In the genomic region with DNA sequence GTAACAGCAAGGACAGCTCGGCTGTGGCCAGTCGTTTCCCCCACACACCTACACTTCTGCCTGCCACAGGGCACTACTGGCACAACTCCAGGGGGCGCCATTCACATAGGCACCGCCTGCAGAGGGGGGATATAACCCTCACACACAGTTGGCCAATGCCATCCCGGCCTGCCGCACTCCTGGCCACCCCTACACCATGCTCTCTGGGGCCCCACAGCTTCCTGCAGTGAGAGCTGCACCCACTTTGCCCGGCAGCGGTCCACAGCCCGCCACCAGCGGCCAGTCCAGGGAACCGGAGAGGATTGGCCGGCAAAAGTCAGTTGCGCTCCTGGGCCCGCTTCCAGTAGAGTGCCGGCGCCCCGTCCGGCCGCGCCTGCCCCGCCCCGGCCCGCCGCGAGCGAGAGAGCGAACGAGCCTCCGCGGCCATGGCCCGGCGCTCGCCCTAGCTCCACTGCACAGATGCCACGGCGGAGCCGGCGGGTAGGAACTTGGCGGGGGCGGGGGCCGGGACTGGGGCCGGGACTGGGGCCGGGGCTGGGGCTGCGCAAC, we compare ENCODE assay signal across 1 cellular context.
TF ChIP-seq lines count a peak whose summit lies in the region.

No MANE protein-coding gene starts in this region.

TF ChIP-seq in HepG2, 621 proteins besides CTCF, POLR2A, EP300 and RAD21 (continued from another document and continues in another):
- TF ChIP-seq, protein P1, sequence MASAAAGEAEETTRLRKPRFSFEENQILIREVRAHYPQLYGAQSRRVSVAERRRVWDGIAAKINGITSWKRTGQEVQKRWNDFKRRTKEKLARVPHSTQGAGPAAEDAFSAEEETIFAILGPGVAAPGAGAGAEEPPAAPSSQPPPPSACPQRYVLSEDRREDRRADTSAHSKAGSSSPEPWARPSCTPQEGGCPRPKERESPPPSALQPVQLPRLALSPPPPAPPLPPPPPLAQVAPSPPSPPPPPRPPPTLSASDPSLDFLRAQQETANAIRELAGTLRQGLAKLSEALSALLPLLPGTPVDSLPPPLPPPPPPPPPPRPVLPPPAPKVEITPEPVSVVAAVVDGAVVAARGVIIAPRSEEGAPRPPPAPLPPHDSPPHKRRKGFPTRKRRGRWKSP (CRISPR knock-in tag; IDR thresholded peaks at IDR 0.05), result peak; percentile 26; the same call in 1 of the 2 replicates
- no peak for TF ChIP-seq BORCS8-MEF2B (CRISPR knock-in tag; IDR thresholded peaks at IDR 0.05)
- TF ChIP-seq, protein P2, sequence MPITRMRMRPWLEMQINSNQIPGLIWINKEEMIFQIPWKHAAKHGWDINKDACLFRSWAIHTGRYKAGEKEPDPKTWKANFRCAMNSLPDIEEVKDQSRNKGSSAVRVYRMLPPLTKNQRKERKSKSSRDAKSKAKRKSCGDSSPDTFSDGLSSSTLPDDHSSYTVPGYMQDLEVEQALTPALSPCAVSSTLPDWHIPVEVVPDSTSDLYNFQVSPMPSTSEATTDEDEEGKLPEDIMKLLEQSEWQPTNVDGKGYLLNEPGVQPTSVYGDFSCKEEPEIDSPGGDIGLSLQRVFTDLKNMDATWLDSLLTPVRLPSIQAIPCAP (CRISPR knock-in tag; IDR thresholded peaks at IDR 0.05; ENCODE audit: low read depth), result no peak
- no peak for TF ChIP-seq RBM22 (optimal IDR thresholded peaks at IDR 0.05; ENCODE audit: low read length)
- TF ChIP-seq, protein P3, sequence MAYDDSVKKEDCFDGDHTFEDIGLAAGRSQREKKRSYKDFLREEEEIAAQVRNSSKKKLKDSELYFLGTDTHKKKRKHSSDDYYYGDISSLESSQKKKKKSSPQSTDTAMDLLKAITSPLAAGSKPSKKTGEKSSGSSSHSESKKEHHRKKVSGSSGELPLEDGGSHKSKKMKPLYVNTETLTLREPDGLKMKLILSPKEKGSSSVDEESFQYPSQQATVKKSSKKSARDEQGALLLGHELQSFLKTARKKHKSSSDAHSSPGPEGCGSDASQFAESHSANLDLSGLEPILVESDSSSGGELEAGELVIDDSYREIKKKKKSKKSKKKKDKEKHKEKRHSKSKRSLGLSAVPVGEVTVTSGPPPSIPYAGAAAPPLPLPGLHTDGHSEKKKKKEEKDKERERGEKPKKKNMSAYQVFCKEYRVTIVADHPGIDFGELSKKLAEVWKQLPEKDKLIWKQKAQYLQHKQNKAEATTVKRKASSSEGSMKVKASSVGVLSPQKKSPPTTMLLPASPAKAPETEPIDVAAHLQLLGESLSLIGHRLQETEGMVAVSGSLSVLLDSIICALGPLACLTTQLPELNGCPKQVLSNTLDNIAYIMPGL (CRISPR knock-in tag; IDR thresholded peaks at IDR 0.05; ENCODE audit: borderline replicate concordance in 1 of 2, low read depth in 1 of 2), result 0 out of 4 replicates have a peak, but pooled peaks of 1 of the 2 experiments have one; percentile 3
- TF ChIP-seq ESRRA (CRISPR knock-in tag; IDR thresholded peaks at IDR 0.05; ENCODE audit: low read depth), result no peak
- TF ChIP-seq, protein P4, sequence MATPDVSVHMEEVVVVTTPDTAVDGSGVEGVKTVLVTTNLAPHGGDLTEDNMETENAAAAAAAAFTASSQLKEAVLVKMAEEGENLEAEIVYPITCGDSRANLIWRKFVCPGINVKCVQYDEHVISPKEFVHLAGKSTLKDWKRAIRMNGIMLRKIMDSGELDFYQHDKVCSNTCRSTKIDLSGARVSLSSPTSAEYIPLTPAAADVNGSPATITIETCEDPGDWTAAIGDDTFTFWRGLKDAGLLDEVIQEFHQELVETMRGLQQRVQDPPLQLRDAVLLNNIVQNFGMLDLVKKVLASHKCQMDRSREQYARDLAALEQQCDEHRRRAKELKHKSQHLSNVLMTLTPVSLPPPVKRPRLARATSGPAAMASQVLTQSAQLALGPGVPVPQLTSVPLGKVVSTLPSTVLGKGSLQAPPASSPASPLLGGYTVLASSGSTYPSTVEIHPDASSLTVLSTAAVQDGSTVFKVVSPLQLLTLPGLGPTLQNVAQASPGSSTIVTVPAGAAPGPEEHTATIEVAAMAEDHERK (CRISPR knock-in tag; IDR thresholded peaks at IDR 0.05; ENCODE audit: low read depth), result no peak
- TF ChIP-seq ELF4 (CRISPR knock-in tag; IDR thresholded peaks at IDR 0.05; ENCODE audit: borderline replicate concordance), result no peak
- TF ChIP-seq, protein P5, sequence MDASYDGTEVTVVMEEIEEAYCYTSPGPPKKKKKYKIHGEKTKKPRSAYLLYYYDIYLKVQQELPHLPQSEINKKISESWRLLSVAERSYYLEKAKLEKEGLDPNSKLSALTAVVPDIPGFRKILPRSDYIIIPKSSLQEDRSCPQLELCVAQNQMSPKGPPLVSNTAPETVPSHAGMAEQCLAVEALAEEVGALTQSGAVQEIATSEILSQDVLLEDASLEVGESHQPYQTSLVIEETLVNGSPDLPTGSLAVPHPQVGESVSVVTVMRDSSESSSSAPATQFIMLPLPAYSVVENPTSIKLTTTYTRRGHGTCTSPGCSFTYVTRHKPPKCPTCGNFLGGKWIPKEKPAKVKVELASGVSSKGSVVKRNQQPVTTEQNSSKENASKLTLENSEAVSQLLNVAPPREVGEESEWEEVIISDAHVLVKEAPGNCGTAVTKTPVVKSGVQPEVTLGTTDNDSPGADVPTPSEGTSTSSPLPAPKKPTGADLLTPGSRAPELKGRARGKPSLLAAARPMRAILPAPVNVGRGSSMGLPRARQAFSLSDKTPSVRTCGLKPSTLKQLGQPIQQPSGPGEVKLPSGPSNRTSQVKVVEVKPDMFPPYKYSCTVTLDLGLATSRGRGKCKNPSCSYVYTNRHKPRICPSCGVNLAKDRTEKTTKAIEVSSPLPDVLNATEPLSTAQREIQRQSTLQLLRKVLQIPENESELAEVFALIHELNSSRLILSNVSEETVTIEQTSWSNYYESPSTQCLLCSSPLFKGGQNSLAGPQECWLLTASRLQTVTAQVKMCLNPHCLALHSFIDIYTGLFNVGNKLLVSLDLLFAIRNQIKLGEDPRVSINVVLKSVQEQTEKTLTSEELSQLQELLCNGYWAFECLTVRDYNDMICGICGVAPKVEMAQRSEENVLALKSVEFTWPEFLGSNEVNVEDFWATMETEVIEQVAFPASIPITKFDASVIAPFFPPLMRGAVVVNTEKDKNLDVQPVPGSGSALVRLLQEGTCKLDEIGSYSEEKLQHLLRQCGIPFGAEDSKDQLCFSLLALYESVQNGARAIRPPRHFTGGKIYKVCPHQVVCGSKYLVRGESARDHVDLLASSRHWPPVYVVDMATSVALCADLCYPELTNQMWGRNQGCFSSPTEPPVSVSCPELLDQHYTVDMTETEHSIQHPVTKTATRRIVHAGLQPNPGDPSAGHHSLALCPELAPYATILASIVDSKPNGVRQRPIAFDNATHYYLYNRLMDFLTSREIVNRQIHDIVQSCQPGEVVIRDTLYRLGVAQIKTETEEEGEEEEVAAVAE (CRISPR knock-in tag; IDR thresholded peaks at IDR 0.05; ENCODE audit: borderline replicate concordance), result no peak
- no peak for TF ChIP-seq ZNF282 (IDR thresholded peaks at IDR 0.05; ENCODE audit: partially characterized antibody)
- no peak for TF ChIP-seq ZNF225 (CRISPR knock-in tag; IDR thresholded peaks at IDR 0.05)
- TF ChIP-seq, protein P6, sequence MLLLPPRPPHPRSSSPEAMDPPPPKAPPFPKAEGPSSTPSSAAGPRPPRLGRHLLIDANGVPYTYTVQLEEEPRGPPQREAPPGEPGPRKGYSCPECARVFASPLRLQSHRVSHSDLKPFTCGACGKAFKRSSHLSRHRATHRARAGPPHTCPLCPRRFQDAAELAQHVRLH (CRISPR knock-in tag; IDR thresholded peaks at IDR 0.05; ENCODE audit: borderline replicate concordance, low read depth), result 0 out of 2 replicates have a peak, but pooled peaks have one; percentile 32
- TF ChIP-seq ZNF337 (CRISPR knock-in tag; IDR thresholded peaks at IDR 0.05; ENCODE audit: borderline replicate concordance, low read depth), result no peak
- TF ChIP-seq HIVEP1 (CRISPR knock-in tag; IDR thresholded peaks at IDR 0.05), result no peak
- TF ChIP-seq DR1 (CRISPR knock-in tag; IDR thresholded peaks at IDR 0.05), result no peak
- no peak for TF ChIP-seq ZNF292 (CRISPR knock-in tag; IDR thresholded peaks at IDR 0.05; ENCODE audit: borderline replicate concordance, low read depth)
- TF ChIP-seq, protein P7, sequence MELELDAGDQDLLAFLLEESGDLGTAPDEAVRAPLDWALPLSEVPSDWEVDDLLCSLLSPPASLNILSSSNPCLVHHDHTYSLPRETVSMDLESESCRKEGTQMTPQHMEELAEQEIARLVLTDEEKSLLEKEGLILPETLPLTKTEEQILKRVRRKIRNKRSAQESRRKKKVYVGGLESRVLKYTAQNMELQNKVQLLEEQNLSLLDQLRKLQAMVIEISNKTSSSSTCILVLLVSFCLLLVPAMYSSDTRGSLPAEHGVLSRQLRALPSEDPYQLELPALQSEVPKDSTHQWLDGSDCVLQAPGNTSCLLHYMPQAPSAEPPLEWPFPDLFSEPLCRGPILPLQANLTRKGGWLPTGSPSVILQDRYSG (CRISPR knock-in tag; IDR thresholded peaks at IDR 0.05), result no peak
- TF ChIP-seq, protein P8, sequence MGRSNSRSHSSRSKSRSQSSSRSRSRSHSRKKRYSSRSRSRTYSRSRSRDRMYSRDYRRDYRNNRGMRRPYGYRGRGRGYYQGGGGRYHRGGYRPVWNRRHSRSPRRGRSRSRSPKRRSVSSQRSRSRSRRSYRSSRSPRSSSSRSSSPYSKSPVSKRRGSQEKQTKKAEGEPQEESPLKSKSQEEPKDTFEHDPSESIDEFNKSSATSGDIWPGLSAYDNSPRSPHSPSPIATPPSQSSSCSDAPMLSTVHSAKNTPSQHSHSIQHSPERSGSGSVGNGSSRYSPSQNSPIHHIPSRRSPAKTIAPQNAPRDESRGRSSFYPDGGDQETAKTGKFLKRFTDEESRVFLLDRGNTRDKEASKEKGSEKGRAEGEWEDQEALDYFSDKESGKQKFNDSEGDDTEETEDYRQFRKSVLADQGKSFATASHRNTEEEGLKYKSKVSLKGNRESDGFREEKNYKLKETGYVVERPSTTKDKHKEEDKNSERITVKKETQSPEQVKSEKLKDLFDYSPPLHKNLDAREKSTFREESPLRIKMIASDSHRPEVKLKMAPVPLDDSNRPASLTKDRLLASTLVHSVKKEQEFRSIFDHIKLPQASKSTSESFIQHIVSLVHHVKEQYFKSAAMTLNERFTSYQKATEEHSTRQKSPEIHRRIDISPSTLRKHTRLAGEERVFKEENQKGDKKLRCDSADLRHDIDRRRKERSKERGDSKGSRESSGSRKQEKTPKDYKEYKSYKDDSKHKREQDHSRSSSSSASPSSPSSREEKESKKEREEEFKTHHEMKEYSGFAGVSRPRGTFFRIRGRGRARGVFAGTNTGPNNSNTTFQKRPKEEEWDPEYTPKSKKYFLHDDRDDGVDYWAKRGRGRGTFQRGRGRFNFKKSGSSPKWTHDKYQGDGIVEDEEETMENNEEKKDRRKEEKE (IDR thresholded peaks at IDR 0.05), result no peak
- no peak for TF ChIP-seq FOXP1 (IDR thresholded peaks at IDR 0.05)
- no peak for TF ChIP-seq FOXP1 (CRISPR knock-in tag; IDR thresholded peaks at IDR 0.05)
- TF ChIP-seq, protein P9, sequence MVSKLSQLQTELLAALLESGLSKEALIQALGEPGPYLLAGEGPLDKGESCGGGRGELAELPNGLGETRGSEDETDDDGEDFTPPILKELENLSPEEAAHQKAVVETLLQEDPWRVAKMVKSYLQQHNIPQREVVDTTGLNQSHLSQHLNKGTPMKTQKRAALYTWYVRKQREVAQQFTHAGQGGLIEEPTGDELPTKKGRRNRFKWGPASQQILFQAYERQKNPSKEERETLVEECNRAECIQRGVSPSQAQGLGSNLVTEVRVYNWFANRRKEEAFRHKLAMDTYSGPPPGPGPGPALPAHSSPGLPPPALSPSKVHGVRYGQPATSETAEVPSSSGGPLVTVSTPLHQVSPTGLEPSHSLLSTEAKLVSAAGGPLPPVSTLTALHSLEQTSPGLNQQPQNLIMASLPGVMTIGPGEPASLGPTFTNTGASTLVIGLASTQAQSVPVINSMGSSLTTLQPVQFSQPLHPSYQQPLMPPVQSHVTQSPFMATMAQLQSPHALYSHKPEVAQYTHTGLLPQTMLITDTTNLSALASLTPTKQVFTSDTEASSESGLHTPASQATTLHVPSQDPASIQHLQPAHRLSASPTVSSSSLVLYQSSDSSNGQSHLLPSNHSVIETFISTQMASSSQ (IDR thresholded peaks at IDR 0.05; ENCODE audit: low read depth), result no peak
- TF ChIP-seq, protein P9 (CRISPR knock-in tag; IDR thresholded peaks at IDR 0.05; ENCODE audit: borderline replicate concordance), result no peak
- TF ChIP-seq, protein P10, sequence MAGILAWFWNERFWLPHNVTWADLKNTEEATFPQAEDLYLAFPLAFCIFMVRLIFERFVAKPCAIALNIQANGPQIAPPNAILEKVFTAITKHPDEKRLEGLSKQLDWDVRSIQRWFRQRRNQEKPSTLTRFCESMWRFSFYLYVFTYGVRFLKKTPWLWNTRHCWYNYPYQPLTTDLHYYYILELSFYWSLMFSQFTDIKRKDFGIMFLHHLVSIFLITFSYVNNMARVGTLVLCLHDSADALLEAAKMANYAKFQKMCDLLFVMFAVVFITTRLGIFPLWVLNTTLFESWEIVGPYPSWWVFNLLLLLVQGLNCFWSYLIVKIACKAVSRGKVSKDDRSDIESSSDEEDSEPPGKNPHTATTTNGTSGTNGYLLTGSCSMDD (CRISPR knock-in tag; IDR thresholded peaks at IDR 0.05), result no peak
- TF ChIP-seq, protein P11, sequence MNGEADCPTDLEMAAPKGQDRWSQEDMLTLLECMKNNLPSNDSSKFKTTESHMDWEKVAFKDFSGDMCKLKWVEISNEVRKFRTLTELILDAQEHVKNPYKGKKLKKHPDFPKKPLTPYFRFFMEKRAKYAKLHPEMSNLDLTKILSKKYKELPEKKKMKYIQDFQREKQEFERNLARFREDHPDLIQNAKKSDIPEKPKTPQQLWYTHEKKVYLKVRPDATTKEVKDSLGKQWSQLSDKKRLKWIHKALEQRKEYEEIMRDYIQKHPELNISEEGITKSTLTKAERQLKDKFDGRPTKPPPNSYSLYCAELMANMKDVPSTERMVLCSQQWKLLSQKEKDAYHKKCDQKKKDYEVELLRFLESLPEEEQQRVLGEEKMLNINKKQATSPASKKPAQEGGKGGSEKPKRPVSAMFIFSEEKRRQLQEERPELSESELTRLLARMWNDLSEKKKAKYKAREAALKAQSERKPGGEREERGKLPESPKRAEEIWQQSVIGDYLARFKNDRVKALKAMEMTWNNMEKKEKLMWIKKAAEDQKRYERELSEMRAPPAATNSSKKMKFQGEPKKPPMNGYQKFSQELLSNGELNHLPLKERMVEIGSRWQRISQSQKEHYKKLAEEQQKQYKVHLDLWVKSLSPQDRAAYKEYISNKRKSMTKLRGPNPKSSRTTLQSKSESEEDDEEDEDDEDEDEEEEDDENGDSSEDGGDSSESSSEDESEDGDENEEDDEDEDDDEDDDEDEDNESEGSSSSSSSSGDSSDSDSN (CRISPR knock-in tag; IDR thresholded peaks at IDR 0.05), result peak; percentile 77; the same call in 1 of the 2 replicates
- TF ChIP-seq TARDBP (CRISPR knock-in tag; IDR thresholded peaks at IDR 0.05), result no peak
- TF ChIP-seq MTA3 (CRISPR knock-in tag; IDR thresholded peaks at IDR 0.05), result no peak
- peak; percentile 82 for TF ChIP-seq XRCC5 (optimal IDR thresholded peaks at IDR 0.05; ENCODE audit: low read length)
- TF ChIP-seq ZNF552 (CRISPR knock-in tag; IDR thresholded peaks at IDR 0.05; ENCODE audit: borderline replicate concordance), result no peak
